In the genomic region with DNA sequence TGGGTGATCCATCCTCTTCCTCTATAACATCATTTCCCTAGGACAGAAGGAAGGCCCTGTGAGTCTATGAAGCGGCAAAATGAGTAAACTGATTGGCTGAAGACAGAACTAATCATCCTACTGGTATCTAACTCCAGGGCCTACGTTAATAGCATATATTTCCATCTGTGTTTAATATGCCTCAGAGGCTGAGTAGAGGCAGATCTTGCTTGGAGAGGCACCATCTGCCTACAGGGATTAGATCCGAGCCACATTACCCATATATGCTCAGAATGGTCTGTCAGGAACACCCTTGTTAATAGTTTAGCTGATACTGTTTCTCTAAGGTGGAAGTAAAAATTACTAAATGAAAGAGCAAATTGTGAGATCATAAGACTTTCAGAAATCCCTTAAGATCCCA, we compare ENCODE assay signal across 15 cellular contexts. TPM values are rescaled to one million over a fixed set of nuclear protein-coding genes. Genes with fewer than 3 reads are reported as not detected.
"Had no signal": no experiment of that assay in that cellular context is flagged by ENCODE, and none has a peak within 500 bp of the region (broad histone marks: within the 10 kb centered on the region; RNA-seq: fewer than 3 reads in every experiment).

No MANE protein-coding gene starts in this region.

- H3K27ac Mint-ChIP-seq: activated B cell treated with CpG ODN at 0.5 μM for 24 hours; activated T-helper 1 cell treated with anti-CD3 and anti-CD28 coated beads, Interleukin-12 subunit alpha, Interleukin-12 subunit beta, Interleukin-2, Interleukin-4 antibody, amounts not matched to agents 30 ng/mL and 10 ng/mL and 1 ng/mL, durations not matched to agents 14 hours and 24 hours and 36 hours; stimulated activated naive B cell treated with anti-CD40 and anti-IgM and Interleukin-4, amounts not matched to agents 10 μg/mL and 1 μg/mL and 100 μg/mL, for 72 hours; T-helper 2 cell treated with Interferon-gamma antibody and Interleukin-4, amounts not matched to agents 5 μg/mL and 100 μg/mL, for 36 hours had no signal

- H3K4me1 Mint-ChIP-seq: activated B cell treated with CpG ODN at 0.5 μM for 24 hours; stimulated activated naive B cell treated with anti-CD40 and anti-IgM and Interleukin-4, amounts not matched to agents 10 μg/mL and 1 μg/mL and 100 μg/mL, for 72 hours had no signal

- H3K9me3 Mint-ChIP-seq: activated B cell treated with CpG ODN at 0.5 μM for 24 hours; activated T-helper 1 cell treated with anti-CD3 and anti-CD28 coated beads, Interleukin-12 subunit alpha, Interleukin-12 subunit beta, Interleukin-2, Interleukin-4 antibody, amounts not matched to agents 30 ng/mL and 10 ng/mL and 1 ng/mL, durations not matched to agents 14 hours and 24 hours and 36 hours; nephron; stimulated activated naive B cell treated with anti-CD40 and anti-IgM and Interleukin-4, amounts not matched to agents 10 μg/mL and 1 μg/mL and 100 μg/mL, for 72 hours; T-helper 2 cell treated with Interferon-gamma antibody and Interleukin-4, amounts not matched to agents 5 μg/mL and 100 μg/mL, for 36 hours had no signal

- DNase-seq: activated B cell treated with CpG ODN at 0.5 μM for 24 hours; activated CD4-positive, alpha-beta T cell treated with anti-CD3 and anti-CD28 coated beads for 48 hours; activated CD8-positive, alpha-beta memory T cell treated with anti-CD3 and anti-CD28 coated beads, Interleukin-2, amount 50 U/mL, for 4 hours; adrenal gland; cerebellar nuclear complex; cortex of kidney; erythroblast; hypothalamus; stimulated activated CD4-positive, alpha-beta T cell treated with anti-CD3 and anti-CD28 coated beads, Interleukin-4, amount 100 ng/mL, for 4 hours; stimulated activated naive B cell treated with anti-CD40 and anti-IgM and Interleukin-4, amounts not matched to agents 10 μg/mL and 1 μg/mL and 100 μg/mL, for 72 hours had no signal

- H3K4me3 Mint-ChIP-seq: activated B cell treated with CpG ODN at 0.5 μM for 24 hours; activated T-helper 1 cell treated with anti-CD3 and anti-CD28 coated beads, Interleukin-12 subunit alpha, Interleukin-12 subunit beta, Interleukin-2, Interleukin-4 antibody, amounts not matched to agents 30 ng/mL and 10 ng/mL and 1 ng/mL, durations not matched to agents 14 hours and 24 hours and 36 hours; nephron; stimulated activated naive B cell treated with anti-CD40 and anti-IgM and Interleukin-4, amounts not matched to agents 10 μg/mL and 1 μg/mL and 100 μg/mL, for 72 hours; T-helper 2 cell treated with Interferon-gamma antibody and Interleukin-4, amounts not matched to agents 5 μg/mL and 100 μg/mL, for 36 hours had no signal

RNA-seq across cellular contexts. Expression of gene FOXJ1, which starts 13.2 kb away (rescaled TPM):
- total RNA-seq: activated T-helper 1 cell treated with anti-CD3 and anti-CD28 coated beads, Interleukin-12 subunit alpha, Interleukin-12 subunit beta, Interleukin-2, Interleukin-4 antibody, amounts not matched to agents 30 ng/mL and 10 ng/mL and 1 ng/mL, durations not matched to agents 14 hours and 24 hours and 36 hours; bronchial epithelial cell; subcutaneous adipose tissue had no signal
